In the genomic region with DNA sequence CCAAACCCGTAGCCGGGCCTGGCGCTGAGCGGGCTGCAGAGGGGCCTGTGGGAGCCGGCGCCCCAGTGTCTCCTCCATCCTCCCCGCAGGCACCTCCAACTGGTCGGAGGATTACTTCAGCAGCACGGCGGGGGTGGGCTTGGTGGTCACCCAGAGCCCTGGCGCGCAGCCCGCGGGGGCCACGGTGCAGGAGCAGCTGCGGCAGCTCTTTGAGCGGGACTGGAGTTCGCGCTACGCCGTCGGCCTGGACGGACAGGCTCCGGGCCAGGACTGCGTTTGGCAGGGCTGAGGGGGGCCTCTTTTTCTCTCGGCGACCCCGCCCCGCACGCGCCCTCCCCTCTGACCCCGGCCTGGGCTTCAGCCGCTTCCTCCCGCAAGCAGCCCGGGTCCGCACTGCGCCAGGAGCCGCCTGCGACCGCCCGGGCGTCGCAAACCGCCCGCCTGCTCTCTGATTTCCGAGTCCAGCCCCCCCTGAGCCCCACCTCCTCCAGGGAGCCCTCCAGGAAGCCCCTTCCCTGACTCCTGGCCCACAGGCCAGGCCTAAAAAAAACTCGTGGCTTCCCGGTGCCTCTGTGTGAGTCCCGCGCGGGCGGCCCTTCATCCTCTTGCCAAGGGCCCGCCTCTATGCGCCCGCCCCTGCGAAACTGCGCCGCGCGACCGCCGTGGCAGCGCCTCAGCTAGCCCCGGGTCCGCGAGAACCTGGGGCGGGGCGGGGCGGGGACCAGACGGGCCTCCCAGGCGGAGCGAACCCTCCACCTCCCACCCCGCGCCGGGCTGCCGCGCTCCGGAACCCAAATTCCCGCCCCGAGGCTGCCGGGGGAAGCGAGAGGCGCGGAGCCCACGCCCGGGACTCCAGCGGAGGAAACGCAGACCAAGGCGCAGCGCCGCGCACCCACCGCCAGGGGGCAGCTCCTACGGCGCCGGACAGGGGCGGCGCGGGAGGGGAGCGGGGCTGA, we compare ENCODE assay signal across 8 cellular contexts. TPM values are rescaled to one million over a fixed set of nuclear protein-coding genes. Genes with fewer than 3 reads are reported as not detected.
DNase-seq lines count a peak whose midpoint lies in the region; ATAC-seq and TF ChIP-seq lines count a peak whose summit lies in the region.

No MANE protein-coding gene starts in this region.

- H3K4me1 ChIP-seq in DND-41 (ENCODE audit: insufficient read depth, low read length) = peaks cover 7% of the 10 kb centered on the region; the same call in 1 of the 2 replicates
- peaks cover 9% of the 10 kb centered on the region for H3K4me1 ChIP-seq in effector memory CD4-positive, alpha-beta T cell (ENCODE audit: control insufficient read depth, insufficient read depth, low read length, poor library complexity, severe bottlenecking)

- peak; percentile 77 for TF ChIP-seq CTCF in DND-41 (IDR thresholded peaks at IDR 0.05; ENCODE audit: borderline replicate concordance, extremely low read depth, low read length, poor library complexity, severe bottlenecking)

- H3K27me3 Mint-ChIP-seq in activated CD8-positive, alpha-beta T cell treated with anti-CD3 and anti-CD28 coated beads, Interleukin-2, amount 10 ng/mL, durations not matched to agents 7 days and 5 days (ENCODE audit: low read depth) = peaks cover 25% of the 10 kb centered on the region
- H3K27me3 Mint-ChIP-seq in memory B cell = peaks cover 2% of the 10 kb centered on the region

- no peaks in the 10 kb centered on the region for H3K4me1 Mint-ChIP-seq in activated CD8-positive, alpha-beta T cell treated with anti-CD3 and anti-CD28 coated beads, Interleukin-2, amount 10 ng/mL, durations not matched to agents 7 days and 5 days (ENCODE audit: low read depth)
- H3K4me1 Mint-ChIP-seq in memory B cell = peaks cover 11% of the 10 kb centered on the region

- H3K79me2 ChIP-seq in DND-41 (ENCODE audit: insufficient read depth, low read length) = no peaks in the 10 kb centered on the region

- no peak overlapping the region for H3K27ac Mint-ChIP-seq in activated CD8-positive, alpha-beta T cell treated with anti-CD3 and anti-CD28 coated beads, Interleukin-2, amount 10 ng/mL, durations not matched to agents 7 days and 5 days
- peak overlapping the region; percentile 72 for H3K27ac Mint-ChIP-seq in memory B cell

- H3K9me3 Mint-ChIP-seq in activated CD8-positive, alpha-beta T cell treated with anti-CD3 and anti-CD28 coated beads, Interleukin-2, amount 10 ng/mL, durations not matched to agents 7 days and 5 days (ENCODE audit: insufficient read depth) = no peaks in the 10 kb centered on the region
- H3K9me3 Mint-ChIP-seq in memory B cell = no peaks in the 10 kb centered on the region

- no peaks in the 10 kb centered on the region for H3K36me3 Mint-ChIP-seq in activated CD8-positive, alpha-beta T cell treated with anti-CD3 and anti-CD28 coated beads, Interleukin-2, amount 10 ng/mL, durations not matched to agents 7 days and 5 days (ENCODE audit: low read depth)
- H3K36me3 Mint-ChIP-seq in memory B cell = peaks cover 2% of the 10 kb centered on the region

- H3K27ac ChIP-seq in DND-41 (ENCODE audit: low read length) = no peak overlapping the region
- no peak overlapping the region for H3K27ac ChIP-seq in effector memory CD4-positive, alpha-beta T cell (ENCODE audit: insufficient read depth, low read length, poor library complexity, severe bottlenecking)

- no peaks in the 10 kb centered on the region for H4K20me1 ChIP-seq in DND-41 (ENCODE audit: insufficient read depth, low read length)

- H2AFZ ChIP-seq in DND-41 (ENCODE audit: low read depth, low read length) = peak overlapping the region; percentile 67

- POLR2A ChIA-PET in activated CD8-positive, alpha-beta T cell treated with anti-CD3 and anti-CD28 coated beads, Interleukin-2, amount 10 ng/mL, durations not matched to agents 7 days and 5 days (lab: Charles Lee) = no interaction called here

- H3K36me3 ChIP-seq in DND-41 (ENCODE audit: insufficient read depth, low read length) = no peaks in the 10 kb centered on the region
- H3K36me3 ChIP-seq in effector memory CD4-positive, alpha-beta T cell (ENCODE audit: control insufficient read depth, insufficient read depth, low read length) = no peaks in the 10 kb centered on the region

- no peaks in the 10 kb centered on the region for H3K9me3 ChIP-seq in DND-41 (ENCODE audit: insufficient read depth, low read length, severe bottlenecking)
- H3K9me3 ChIP-seq in effector memory CD4-positive, alpha-beta T cell (ENCODE audit: control insufficient read depth, low read length) = no peaks in the 10 kb centered on the region

- no peak overlapping the region for H3K4me3 Mint-ChIP-seq in activated CD8-positive, alpha-beta T cell treated with anti-CD3 and anti-CD28 coated beads, Interleukin-2, amount 10 ng/mL, durations not matched to agents 7 days and 5 days
- peak overlapping the region; percentile 83 for H3K4me3 Mint-ChIP-seq in memory B cell

- H3K27me3 ChIP-seq in DND-41 (ENCODE audit: insufficient read depth, low read length, poor library complexity) = peaks cover 22% of the 10 kb centered on the region
- peaks cover 5% of the 10 kb centered on the region for H3K27me3 ChIP-seq in effector memory CD4-positive, alpha-beta T cell (replicated peaks; ENCODE audit: control insufficient read depth, insufficient read depth, low read length, poor library complexity, severe bottlenecking)

- CTCF ChIA-PET in activated CD8-positive, alpha-beta T cell treated with anti-CD3 and anti-CD28 coated beads, Interleukin-2, amount 10 ng/mL, durations not matched to agents 7 days and 5 days (lab: Charles Lee) = interaction anchor here (0.9 kb wide), 1 partner anchor 25 kb away, joined by 4 read pairs; no protein-coding TSS in a partner anchor

- ATAC-seq in DND-41 (ENCODE audit: insufficient read depth, low read depth) = peak; percentile 92
- peak; percentile 72 for ATAC-seq in HG03159 (IDR thresholded peaks at IDR 0.05; ENCODE audit: unreplicated experiment)
- peak; percentile 85 for ATAC-seq in activated CD8-positive, alpha-beta T cell treated with anti-CD3 and anti-CD28 coated beads, Interleukin-2, amount 10 ng/mL, durations not matched to agents 7 days and 5 days
- ATAC-seq in memory B cell (ENCODE audit: low read depth) = peak; percentile 88

- no peak overlapping the region for H3K4me3 ChIP-seq in DND-41 (ENCODE audit: low read depth in 1 of 2, low read length in 2 of 2)
- peak overlapping the region; percentile 40 for H3K4me3 ChIP-seq in effector memory CD4-positive, alpha-beta T cell (ENCODE audit: insufficient read depth, low read depth, low read length, poor library complexity, severe bottlenecking)

- peak; percentile 87 for DNase-seq in DND-41
- peak; percentile 71 for DNase-seq in NCI-H748 treated with DMSO at 0.1 percent for 48 hours (lab: John Stamatoyannopoulos, UW)
- peak; percentile 83 for DNase-seq in activated CD8-positive, alpha-beta T cell treated with anti-CD3 and anti-CD28 coated beads, Interleukin-2, amount 10 ng/mL, durations not matched to agents 7 days and 5 days
- peak; percentile 58 to 71 (median 65) for DNase-seq in effector memory CD4-positive, alpha-beta T cell
- peak; percentile 81 to 94 for DNase-seq in memory B cell (ENCODE audit: low spot score in 2 of 2)
- peak; percentile 71 for DNase-seq in stimulated activated CD8-positive, alpha-beta memory T cell treated with anti-CD3 and anti-CD28 coated beads, Interleukin-12 subunit alpha, Interleukin-12 subunit beta, amount 100 ng/mL, for 1 hour (ENCODE audit: low read depth)
- DNase-seq in GF-D8 (lab: John Stamatoyannopoulos, UW) = no peak

- H3K4me2 ChIP-seq in DND-41 (ENCODE audit: insufficient read depth, low read length) = peak overlapping the region; percentile 44

- peak overlapping the region; percentile 39; the same call in 1 of the 2 replicates for H3K9ac ChIP-seq in DND-41 (ENCODE audit: low read depth, low read length)

RNA-seq across cellular contexts. Expression of gene PLD4, which starts 8.3 kb away (rescaled TPM):
- not detected for total RNA-seq in activated CD8-positive, alpha-beta T cell treated with anti-CD3 and anti-CD28 coated beads, Interleukin-2, amount 10 ng/mL, durations not matched to agents 7 days and 5 days

RNA-seq across cellular contexts. Expression of gene AHNAK2, which starts 45.2 kb away (rescaled TPM):
- total RNA-seq in activated CD8-positive, alpha-beta T cell treated with anti-CD3 and anti-CD28 coated beads, Interleukin-2, amount 10 ng/mL, durations not matched to agents 7 days and 5 days = not detected

RNA-seq across cellular contexts. Expression of gene CLBA1, which starts 52.6 kb away (rescaled TPM):
- total RNA-seq in activated CD8-positive, alpha-beta T cell treated with anti-CD3 and anti-CD28 coated beads, Interleukin-2, amount 10 ng/mL, durations not matched to agents 7 days and 5 days = under 1 TPM; 0.55 to 0.95 TPM
